ENCODE assay signal across 15 cellular contexts in the genomic region with DNA sequence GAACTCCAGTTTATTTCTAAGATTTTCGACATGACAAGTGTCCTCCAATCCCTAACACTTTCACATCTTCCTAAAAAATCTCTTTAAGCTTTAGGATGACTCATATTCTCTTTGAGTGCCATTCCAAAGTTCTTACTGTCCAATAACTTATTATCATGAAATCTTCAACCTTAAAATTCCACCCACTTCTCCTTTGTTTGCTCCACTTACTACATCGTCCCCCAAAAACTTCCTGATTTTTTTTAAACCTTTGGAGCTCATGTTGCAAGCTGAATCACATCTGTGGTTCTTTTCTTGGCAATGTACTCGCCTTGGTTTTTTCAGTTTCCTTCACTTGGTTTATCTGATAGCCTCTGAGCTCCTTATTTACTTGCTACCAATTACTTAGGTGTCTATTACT. TPM values are rescaled to one million over a fixed set of nuclear protein-coding genes. Genes with fewer than 3 reads are reported as not detected.
DNase-seq lines count a peak whose midpoint lies in the region; ATAC-seq, FAIRE-seq and TF ChIP-seq lines count a peak whose summit lies in the region.
"Had no signal": no experiment of that assay in that cellular context is flagged by ENCODE, and none has a peak within 500 bp of the region (broad histone marks: within the 10 kb centered on the region; RNA-seq: fewer than 3 reads in every experiment).

No MANE protein-coding gene starts in this region.

- no peak overlapping the region for H3K4me3 ChIP-seq in BLaER1 treated with 17β-estradiol and CSF1 and Interleukin-3, amounts not matched to agents 10 nM and 100 nM
- no peak overlapping the region for H3K4me3 ChIP-seq in bronchial epithelial cell (ENCODE audit: low read depth, low read length)

- peaks cover 3% of the 10 kb centered on the region for H3K9me3 Mint-ChIP-seq in activated T-cell treated with anti-CD3 and anti-CD28 coated beads, Interleukin-2, amount 50 U/mL, for 4 hours

- H3K27me3 ChIP-seq in BLaER1 treated with 17β-estradiol and CSF1 and Interleukin-3, amounts not matched to agents 10 nM and 100 nM: no peaks in the 10 kb centered on the region
- H3K27me3 ChIP-seq in bronchial epithelial cell (ENCODE audit: control insufficient read depth, insufficient read depth, low read length): no peaks in the 10 kb centered on the region

- no peaks in the 10 kb centered on the region for H4K20me1 ChIP-seq in BLaER1 treated with 17β-estradiol and CSF1 and Interleukin-3, amounts not matched to agents 10 nM and 100 nM

- no peak for FAIRE-seq in bronchial epithelial cell (lab: Jason Lieb, UNC)

- H3K36me3 ChIP-seq in BLaER1 treated with 17β-estradiol and CSF1 and Interleukin-3, amounts not matched to agents 10 nM and 100 nM: no peaks in the 10 kb centered on the region
- H3K36me3 ChIP-seq in bronchial epithelial cell (ENCODE audit: control insufficient read depth, insufficient read depth, low read length): no peaks in the 10 kb centered on the region

- no peak overlapping the region for H3K4me3 Mint-ChIP-seq in activated T-cell treated with anti-CD3 and anti-CD28 coated beads, Interleukin-2, amount 50 U/mL, for 4 hours
- H3K4me3 Mint-ChIP-seq: effector memory CD8-positive, alpha-beta T cell had no signal

- no peak for TF ChIP-seq CTCF in bronchial epithelial cell (IDR thresholded peaks at IDR 0.05; ENCODE audit: insufficient read depth, low read length, severe bottlenecking)

- H3K9ac ChIP-seq in BLaER1 treated with 17β-estradiol and CSF1 and Interleukin-3, amounts not matched to agents 10 nM and 100 nM: no peak overlapping the region

- H3K27me3 Mint-ChIP-seq in activated T-cell treated with anti-CD3 and anti-CD28 coated beads, Interleukin-2, amount 50 U/mL, for 4 hours (ENCODE audit: low read depth): peaks cover 26% of the 10 kb centered on the region

- intact Hi-C loops in head of caudate nucleus (cut with DNase I): no loop called here
- intact Hi-C loops in left ventricle myocardium superior (cut with micrococcal nuclease): no loop called here

- peak; percentile 90 for DNase-seq in LHCN-M2 (ENCODE audit: low read depth)
- peak; percentile 86 for DNase-seq in bronchial epithelial cell (ENCODE audit: low read depth)
- peak; percentile 77 for DNase-seq in myocyte (ENCODE audit: low read depth)
- no peak for DNase-seq in head of caudate nucleus
- DNase-seq in activated T-cell treated with anti-CD3 and anti-CD28 coated beads, Interleukin-2, amount 50 U/mL, for 4 hours: no peak
- no peak for DNase-seq in left ventricle myocardium superior
- no peak for DNase-seq in anterior cingulate cortex (lab: John Stamatoyannopoulos, UW)
- DNase-seq: activated CD8-positive, alpha-beta memory T cell treated with anti-CD3 and anti-CD28 coated beads, Interleukin-2, amount 50 U/mL, for 48 hours; CD4-positive, alpha-beta memory T cell; effector memory CD8-positive, alpha-beta T cell; NCI-H1092 treated with DMSO at 0.1 percent for 48 hours; NCI-H510A treated with DMSO at 0.1 percent for 48 hours; stimulated activated naive CD8-positive, alpha-beta T cell treated with anti-CD3 and anti-CD28 coated beads, Interleukin-15, Interleukin-2, amounts not matched to agents 100 U/mL and 50 U/mL, for 24 hours had no signal

- no peak for ATAC-seq in activated T-cell treated with anti-CD3 and anti-CD28 coated beads, Interleukin-2, amount 50 U/mL, for 4 hours
- no peak for ATAC-seq in left ventricle myocardium superior
- ATAC-seq: effector memory CD8-positive, alpha-beta T cell; Right ventricle myocardium inferior; stimulated activated naive CD8-positive, alpha-beta T cell treated with anti-CD3 and anti-CD28 coated beads, Interleukin-15, Interleukin-2, amounts not matched to agents 100 U/mL and 50 U/mL, for 24 hours had no signal

- peak overlapping the region in 7 of 11 experiments; percentile 32 to 60 (median 42); a peak in 14 of 22 replicates for H3K4me2 ChIP-seq in BLaER1 treated with 17β-estradiol and CSF1 and Interleukin-3, amounts not matched to agents 10 nM and 100 nM

- peaks cover 0 to 38% (median 17%) of the 10 kb centered on the region in 10 experiments; a peak in 18 of 20 replicates for H3K4me1 ChIP-seq in BLaER1 treated with 17β-estradiol and CSF1 and Interleukin-3, amounts not matched to agents 10 nM and 100 nM

- H3K4me1 Mint-ChIP-seq in activated T-cell treated with anti-CD3 and anti-CD28 coated beads, Interleukin-2, amount 50 U/mL, for 4 hours (ENCODE audit: low read depth): no peaks in the 10 kb centered on the region
- H3K4me1 Mint-ChIP-seq: CD4-positive, alpha-beta memory T cell had no signal

- H3K36me3 Mint-ChIP-seq in activated T-cell treated with anti-CD3 and anti-CD28 coated beads, Interleukin-2, amount 50 U/mL, for 4 hours (ENCODE audit: insufficient read depth): no peaks in the 10 kb centered on the region
- H3K36me3 Mint-ChIP-seq: CD4-positive, alpha-beta memory T cell had no signal

- H3K27ac ChIP-seq in BLaER1 treated with 17β-estradiol and CSF1 and Interleukin-3, amounts not matched to agents 10 nM and 100 nM: peak overlapping the region in 3 of 11 experiments; percentile 6 to 45 (median 22); a peak in 4 of 22 replicates

- H3K9me3 ChIP-seq in BLaER1 treated with 17β-estradiol and CSF1 and Interleukin-3, amounts not matched to agents 10 nM and 100 nM (replicated peaks in 1 of 11): peaks cover 6 to 12% (median 10%) of the 10 kb centered on the region in 11 experiments; a peak in 18 of 22 replicates

RNA-seq across cellular contexts. Expression of gene JCAD, which starts 39.2 kb away (rescaled TPM):
- total RNA-seq in LHCN-M2 (2014; rRNA removed): 12.1 and 12.8 TPM in 2 replicates
- 12.1 TPM for polyA plus RNA-seq in LHCN-M2 (2012)
- total RNA-seq in bronchial epithelial cell: under 0.01 TPM in 1 of 2 replicates, not detected in the other
- 13.2 and 16.4 TPM in 2 replicates for total RNA-seq in myocyte
- 40.7 TPM for polyA plus RNA-seq in myocyte (2012)
- under 1 TPM; 0.05 TPM for total RNA-seq in activated T-cell treated with anti-CD3 and anti-CD28 coated beads, Interleukin-2, amount 50 U/mL, for 4 hours
- total RNA-seq in left ventricle myocardium superior: 30.4 TPM
- total RNA-seq: CD4-positive, alpha-beta memory T cell had no signal
- polyA plus RNA-seq: CD4-positive, alpha-beta memory T cell had no signal

Comparison
In these comparisons a context has a peak if more than half of its experiments do, and no peak if none do; other contexts are left out.
1. DNase-seq: peak in LHCN-M2 (single experiment), bronchial epithelial cell (single experiment) and myocyte (single experiment); none in head of caudate nucleus (0 of 42), activated T-cell treated with anti-CD3 and anti-CD28 coated beads, Interleukin-2, amount 50 U/mL, for 4 hours (single experiment), left ventricle myocardium superior (single experiment) and anterior cingulate cortex (0 of 58).
2. RNA of gene JCAD, which starts 39.2 kb away (total RNA-seq): 30.4 TPM in left ventricle myocardium superior (single experiment), 13.2 to 16.4 TPM in myocyte and 12.1 to 12.8 TPM in LHCN-M2; 0.05 TPM in activated T-cell treated with anti-CD3 and anti-CD28 coated beads, Interleukin-2, amount 50 U/mL, for 4 hours and under 0.01 TPM in bronchial epithelial cell; every median in the first group is over 10 times any median in the second.